In the genomic region with DNA sequence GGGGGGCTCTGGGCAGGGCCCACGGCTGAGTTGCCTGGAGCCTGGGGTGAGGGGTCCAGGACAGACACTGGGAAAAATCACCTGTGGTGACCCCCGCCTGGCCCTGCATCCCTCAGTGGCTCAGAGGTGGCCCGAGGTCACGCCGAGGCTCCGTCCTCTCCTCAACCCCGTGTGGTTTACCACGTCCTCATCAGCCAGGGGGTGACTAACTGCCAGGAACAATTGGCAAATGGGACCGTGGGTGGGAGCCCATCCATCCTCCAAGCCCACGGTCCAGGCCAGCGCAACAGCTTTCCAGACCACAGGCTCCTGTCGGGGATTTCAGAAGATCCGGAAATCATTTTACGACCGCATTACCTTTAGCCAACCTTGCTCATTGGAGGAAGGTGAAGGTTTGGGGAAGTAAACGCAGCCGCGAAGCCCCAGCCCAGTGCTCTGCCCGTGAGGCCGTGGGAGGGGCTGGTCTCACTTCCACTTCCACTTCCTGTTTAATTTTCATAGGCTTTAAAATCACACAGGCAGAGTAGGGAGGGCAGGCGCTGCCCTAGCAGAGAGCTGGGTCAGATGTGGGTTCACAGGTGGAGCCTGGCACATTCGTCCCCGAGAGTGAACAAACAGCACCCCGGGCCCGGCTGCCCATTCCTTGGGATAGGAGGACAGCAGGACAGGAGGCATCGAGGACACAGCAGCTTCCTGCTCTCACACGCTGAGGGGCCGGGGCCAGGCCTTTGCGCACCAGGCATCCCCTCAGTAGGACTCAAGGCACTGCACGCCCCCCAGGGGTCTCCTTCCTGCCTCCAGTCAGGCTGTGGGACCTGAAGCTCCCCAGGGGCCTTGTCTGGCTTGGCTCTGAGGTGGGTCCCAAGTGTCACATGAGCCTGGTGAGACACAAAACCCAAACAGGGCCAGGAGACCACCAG, we compare ENCODE assay signal across 1 cellular context.
TF ChIP-seq lines count a peak whose summit lies in the region.

No MANE protein-coding gene starts in this region.

TF ChIP-seq in GM12878, 131 proteins besides CTCF, POLR2A, EP300 and RAD21 (continued from another document):
- TF ChIP-seq, protein P1, sequence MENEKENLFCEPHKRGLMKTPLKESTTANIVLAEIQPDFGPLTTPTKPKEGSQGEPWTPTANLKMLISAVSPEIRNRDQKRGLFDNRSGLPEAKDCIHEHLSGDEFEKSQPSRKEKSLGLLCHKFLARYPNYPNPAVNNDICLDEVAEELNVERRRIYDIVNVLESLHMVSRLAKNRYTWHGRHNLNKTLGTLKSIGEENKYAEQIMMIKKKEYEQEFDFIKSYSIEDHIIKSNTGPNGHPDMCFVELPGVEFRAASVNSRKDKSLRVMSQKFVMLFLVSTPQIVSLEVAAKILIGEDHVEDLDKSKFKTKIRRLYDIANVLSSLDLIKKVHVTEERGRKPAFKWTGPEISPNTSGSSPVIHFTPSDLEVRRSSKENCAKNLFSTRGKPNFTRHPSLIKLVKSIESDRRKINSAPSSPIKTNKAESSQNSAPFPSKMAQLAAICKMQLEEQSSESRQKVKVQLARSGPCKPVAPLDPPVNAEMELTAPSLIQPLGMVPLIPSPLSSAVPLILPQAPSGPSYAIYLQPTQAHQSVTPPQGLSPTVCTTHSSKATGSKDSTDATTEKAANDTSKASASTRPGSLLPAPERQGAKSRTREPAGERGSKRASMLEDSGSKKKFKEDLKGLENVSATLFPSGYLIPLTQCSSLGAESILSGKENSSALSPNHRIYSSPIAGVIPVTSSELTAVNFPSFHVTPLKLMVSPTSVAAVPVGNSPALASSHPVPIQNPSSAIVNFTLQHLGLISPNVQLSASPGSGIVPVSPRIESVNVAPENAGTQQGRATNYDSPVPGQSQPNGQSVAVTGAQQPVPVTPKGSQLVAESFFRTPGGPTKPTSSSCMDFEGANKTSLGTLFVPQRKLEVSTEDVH (IDR thresholded peaks at IDR 0.05; ENCODE audit: low read depth, partially characterized antibody), result no peak
- TF ChIP-seq, protein P2, sequence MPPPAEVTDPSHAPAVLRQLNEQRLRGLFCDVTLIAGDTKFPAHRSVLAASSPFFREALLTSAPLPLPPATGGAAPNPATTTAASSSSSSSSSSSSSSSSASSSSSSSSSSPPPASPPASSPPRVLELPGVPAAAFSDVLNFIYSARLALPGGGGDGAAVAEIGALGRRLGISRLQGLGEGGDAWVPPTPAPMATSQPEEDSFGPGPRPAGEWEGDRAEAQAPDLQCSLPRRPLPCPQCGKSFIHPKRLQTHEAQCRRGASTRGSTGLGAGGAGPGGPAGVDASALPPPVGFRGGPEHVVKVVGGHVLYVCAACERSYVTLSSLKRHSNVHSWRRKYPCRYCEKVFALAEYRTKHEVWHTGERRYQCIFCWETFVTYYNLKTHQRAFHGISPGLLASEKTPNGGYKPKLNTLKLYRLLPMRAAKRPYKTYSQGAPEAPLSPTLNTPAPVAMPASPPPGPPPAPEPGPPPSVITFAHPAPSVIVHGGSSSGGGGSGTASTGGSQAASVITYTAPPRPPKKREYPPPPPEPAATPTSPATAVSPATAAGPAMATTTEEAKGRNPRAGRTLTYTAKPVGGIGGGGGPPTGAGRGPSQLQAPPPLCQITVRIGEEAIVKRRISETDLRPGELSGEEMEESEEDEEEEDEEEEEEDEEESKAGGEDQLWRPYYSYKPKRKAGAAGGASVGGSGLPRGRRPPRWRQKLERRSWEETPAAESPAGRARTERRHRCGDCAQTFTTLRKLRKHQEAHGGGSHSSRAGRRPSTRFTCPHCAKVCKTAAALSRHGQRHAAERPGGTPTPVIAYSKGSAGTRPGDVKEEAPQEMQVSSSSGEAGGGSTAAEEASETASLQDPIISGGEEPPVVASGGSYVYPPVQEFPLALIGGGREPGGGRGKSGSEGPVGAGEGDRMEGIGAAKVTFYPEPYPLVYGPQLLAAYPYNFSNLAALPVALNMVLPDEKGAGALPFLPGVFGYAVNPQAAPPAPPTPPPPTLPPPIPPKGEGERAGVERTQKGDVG (CRISPR knock-in tag; IDR thresholded peaks at IDR 0.05), result no peak
- TF ChIP-seq, protein P3, sequence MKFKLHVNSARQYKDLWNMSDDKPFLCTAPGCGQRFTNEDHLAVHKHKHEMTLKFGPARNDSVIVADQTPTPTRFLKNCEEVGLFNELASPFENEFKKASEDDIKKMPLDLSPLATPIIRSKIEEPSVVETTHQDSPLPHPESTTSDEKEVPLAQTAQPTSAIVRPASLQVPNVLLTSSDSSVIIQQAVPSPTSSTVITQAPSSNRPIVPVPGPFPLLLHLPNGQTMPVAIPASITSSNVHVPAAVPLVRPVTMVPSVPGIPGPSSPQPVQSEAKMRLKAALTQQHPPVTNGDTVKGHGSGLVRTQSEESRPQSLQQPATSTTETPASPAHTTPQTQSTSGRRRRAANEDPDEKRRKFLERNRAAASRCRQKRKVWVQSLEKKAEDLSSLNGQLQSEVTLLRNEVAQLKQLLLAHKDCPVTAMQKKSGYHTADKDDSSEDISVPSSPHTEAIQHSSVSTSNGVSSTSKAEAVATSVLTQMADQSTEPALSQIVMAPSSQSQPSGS (IDR thresholded peaks at IDR 0.05; ENCODE audit: low read length), result no peak
- TF ChIP-seq, protein P4, sequence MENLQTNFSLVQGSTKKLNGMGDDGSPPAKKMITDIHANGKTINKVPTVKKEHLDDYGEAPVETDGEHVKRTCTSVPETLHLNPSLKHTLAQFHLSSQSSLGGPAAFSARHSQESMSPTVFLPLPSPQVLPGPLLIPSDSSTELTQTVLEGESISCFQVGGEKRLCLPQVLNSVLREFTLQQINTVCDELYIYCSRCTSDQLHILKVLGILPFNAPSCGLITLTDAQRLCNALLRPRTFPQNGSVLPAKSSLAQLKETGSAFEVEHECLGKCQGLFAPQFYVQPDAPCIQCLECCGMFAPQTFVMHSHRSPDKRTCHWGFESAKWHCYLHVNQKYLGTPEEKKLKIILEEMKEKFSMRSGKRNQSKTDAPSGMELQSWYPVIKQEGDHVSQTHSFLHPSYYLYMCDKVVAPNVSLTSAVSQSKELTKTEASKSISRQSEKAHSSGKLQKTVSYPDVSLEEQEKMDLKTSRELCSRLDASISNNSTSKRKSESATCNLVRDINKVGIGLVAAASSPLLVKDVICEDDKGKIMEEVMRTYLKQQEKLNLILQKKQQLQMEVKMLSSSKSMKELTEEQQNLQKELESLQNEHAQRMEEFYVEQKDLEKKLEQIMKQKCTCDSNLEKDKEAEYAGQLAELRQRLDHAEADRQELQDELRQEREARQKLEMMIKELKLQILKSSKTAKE (IDR thresholded peaks at IDR 0.05; ENCODE audit: low read depth, poor library complexity, severe bottlenecking), result no peak
- TF ChIP-seq PAX8 (IDR thresholded peaks at IDR 0.05), result no peak
- peak; percentile 95 for TF ChIP-seq DPF2 (IDR thresholded peaks at IDR 0.05)
- TF ChIP-seq EZH2 (IDR thresholded peaks at IDR 0.05; ENCODE audit: borderline replicate concordance, control insufficient read depth, low read depth, low read length), result no peak
- TF ChIP-seq CHD2 (IDR thresholded peaks at IDR 0.05; ENCODE audit: borderline replicate concordance, low read depth, low read length), result 0 out of 2 replicates have a peak, but pooled peaks have one; percentile 19
- TF ChIP-seq, protein P5, sequence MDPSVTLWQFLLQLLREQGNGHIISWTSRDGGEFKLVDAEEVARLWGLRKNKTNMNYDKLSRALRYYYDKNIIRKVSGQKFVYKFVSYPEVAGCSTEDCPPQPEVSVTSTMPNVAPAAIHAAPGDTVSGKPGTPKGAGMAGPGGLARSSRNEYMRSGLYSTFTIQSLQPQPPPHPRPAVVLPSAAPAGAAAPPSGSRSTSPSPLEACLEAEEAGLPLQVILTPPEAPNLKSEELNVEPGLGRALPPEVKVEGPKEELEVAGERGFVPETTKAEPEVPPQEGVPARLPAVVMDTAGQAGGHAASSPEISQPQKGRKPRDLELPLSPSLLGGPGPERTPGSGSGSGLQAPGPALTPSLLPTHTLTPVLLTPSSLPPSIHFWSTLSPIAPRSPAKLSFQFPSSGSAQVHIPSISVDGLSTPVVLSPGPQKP (IDR thresholded peaks at IDR 0.05; ENCODE audit: low read depth, low read length), result no peak
- TF ChIP-seq SP1 (IDR thresholded peaks at IDR 0.05; ENCODE audit: low read depth, low read length), result no peak
- TF ChIP-seq JUNB (IDR thresholded peaks at IDR 0.05), result no peak
- no peak for TF ChIP-seq MEF2B (IDR thresholded peaks at IDR 0.05; ENCODE audit: partially characterized antibody, poor library complexity, severe bottlenecking)
- TF ChIP-seq, protein P6, sequence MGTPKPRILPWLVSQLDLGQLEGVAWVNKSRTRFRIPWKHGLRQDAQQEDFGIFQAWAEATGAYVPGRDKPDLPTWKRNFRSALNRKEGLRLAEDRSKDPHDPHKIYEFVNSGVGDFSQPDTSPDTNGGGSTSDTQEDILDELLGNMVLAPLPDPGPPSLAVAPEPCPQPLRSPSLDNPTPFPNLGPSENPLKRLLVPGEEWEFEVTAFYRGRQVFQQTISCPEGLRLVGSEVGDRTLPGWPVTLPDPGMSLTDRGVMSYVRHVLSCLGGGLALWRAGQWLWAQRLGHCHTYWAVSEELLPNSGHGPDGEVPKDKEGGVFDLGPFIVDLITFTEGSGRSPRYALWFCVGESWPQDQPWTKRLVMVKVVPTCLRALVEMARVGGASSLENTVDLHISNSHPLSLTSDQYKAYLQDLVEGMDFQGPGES (IDR thresholded peaks at IDR 0.05), result no peak
- no peak for TF ChIP-seq ZSCAN29 (IDR thresholded peaks at IDR 0.05)
- TF ChIP-seq NR2C1 (IDR thresholded peaks at IDR 0.05), result no peak
- peak; percentile 79 for TF ChIP-seq MTA2 (IDR thresholded peaks at IDR 0.05; ENCODE audit: low read depth)
- TF ChIP-seq, protein P7, sequence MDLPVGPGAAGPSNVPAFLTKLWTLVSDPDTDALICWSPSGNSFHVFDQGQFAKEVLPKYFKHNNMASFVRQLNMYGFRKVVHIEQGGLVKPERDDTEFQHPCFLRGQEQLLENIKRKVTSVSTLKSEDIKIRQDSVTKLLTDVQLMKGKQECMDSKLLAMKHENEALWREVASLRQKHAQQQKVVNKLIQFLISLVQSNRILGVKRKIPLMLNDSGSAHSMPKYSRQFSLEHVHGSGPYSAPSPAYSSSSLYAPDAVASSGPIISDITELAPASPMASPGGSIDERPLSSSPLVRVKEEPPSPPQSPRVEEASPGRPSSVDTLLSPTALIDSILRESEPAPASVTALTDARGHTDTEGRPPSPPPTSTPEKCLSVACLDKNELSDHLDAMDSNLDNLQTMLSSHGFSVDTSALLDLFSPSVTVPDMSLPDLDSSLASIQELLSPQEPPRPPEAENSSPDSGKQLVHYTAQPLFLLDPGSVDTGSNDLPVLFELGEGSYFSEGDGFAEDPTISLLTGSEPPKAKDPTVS (IDR thresholded peaks at IDR 0.05; ENCODE audit: low read depth, low read length), result no peak
- TF ChIP-seq, protein P8, sequence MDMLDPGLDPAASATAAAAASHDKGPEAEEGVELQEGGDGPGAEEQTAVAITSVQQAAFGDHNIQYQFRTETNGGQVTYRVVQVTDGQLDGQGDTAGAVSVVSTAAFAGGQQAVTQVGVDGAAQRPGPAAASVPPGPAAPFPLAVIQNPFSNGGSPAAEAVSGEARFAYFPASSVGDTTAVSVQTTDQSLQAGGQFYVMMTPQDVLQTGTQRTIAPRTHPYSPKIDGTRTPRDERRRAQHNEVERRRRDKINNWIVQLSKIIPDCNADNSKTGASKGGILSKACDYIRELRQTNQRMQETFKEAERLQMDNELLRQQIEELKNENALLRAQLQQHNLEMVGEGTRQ (IDR thresholded peaks at IDR 0.05; ENCODE audit: borderline replicate concordance, low read depth, low read length), result no peak; the same call in 1 of the 2 replicates
- TF ChIP-seq BCL11A (IDR thresholded peaks at IDR 0.05; ENCODE audit: low read depth, low read length), result no peak
